Comparison of ENCODE assay signal across 8 cellular contexts in the genomic region with DNA sequence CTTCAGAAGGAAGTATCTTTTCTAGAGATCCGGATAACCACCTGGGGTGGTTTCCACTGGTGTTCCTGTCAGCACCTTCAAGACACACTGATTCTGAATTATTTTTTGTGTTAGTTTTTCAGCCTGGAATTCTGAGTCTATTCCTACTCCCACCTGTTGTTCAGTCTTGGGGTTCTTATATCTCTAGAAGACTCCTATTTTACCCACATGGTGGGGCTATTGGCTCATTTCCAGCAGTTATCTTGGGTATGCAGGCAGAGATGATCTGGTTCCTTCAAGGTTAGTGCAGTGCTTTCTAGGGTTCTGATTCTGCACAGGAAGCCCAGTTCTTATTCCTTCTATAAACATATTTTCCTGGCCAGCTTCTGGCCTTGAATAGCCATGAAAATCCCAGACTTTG.
DNase-seq lines count a peak whose midpoint lies in the region; ATAC-seq and TF ChIP-seq lines count a peak whose summit lies in the region.

No MANE protein-coding gene starts in this region.

- H2AFZ ChIP-seq in neural cell (ENCODE audit: low read depth, low read length) = no peak overlapping the region

- WGBS in suprapubic skin = 80% methylated on average over 1 of the region's 1 CpG

- H3K4me1 ChIP-seq in suprapubic skin = no peaks in the 10 kb centered on the region

- peak; percentile 44 for TF ChIP-seq CTCF in HFFc6 (IDR thresholded peaks at IDR 0.05)
- TF ChIP-seq CTCF in brain microvascular endothelial cell (IDR thresholded peaks at IDR 0.05; ENCODE audit: low read depth, low read length, missing control alignments) = peak; percentile 47
- TF ChIP-seq CTCF in neural cell (IDR thresholded peaks at IDR 0.05; ENCODE audit: poor library complexity, severe bottlenecking) = peak; percentile 94
- TF ChIP-seq CTCF in suprapubic skin (IDR thresholded peaks at IDR 0.05) = no peak

- no peaks in the 10 kb centered on the region for H3F3A ChIP-seq in neural cell (ENCODE audit: insufficient read depth, low read length, poor library complexity, severe bottlenecking)

- H3K4me3 ChIP-seq in brain microvascular endothelial cell (ENCODE audit: low read depth, low read length) (no peak overlapping the region), neural cell (ENCODE audit: low read length) (no peak overlapping the region), suprapubic skin (no peak overlapping the region)

- H3K9me3 ChIP-seq in neural cell (ENCODE audit: low read length) (no peaks in the 10 kb centered on the region), suprapubic skin (no peaks in the 10 kb centered on the region)

- H3K4me1 Mint-ChIP-seq in HFFc6 (ENCODE audit: low read depth) = peaks cover 9% of the 10 kb centered on the region; the same call in 1 of the 2 replicates

- H3K27me3 Mint-ChIP-seq in HFFc6 (ENCODE audit: insufficient read depth) = no peaks in the 10 kb centered on the region

- TF ChIP-seq RAD21 in neural cell (conservative IDR thresholded peaks at IDR 0.05) = peak; percentile 99

- H3K9ac ChIP-seq in neural cell (ENCODE audit: low read length) = no peak overlapping the region

- no peak overlapping the region for H3K27ac ChIP-seq in brain microvascular endothelial cell
- no peak overlapping the region for H3K27ac ChIP-seq in neural cell (ENCODE audit: low read length)
- no peak overlapping the region for H3K27ac ChIP-seq in suprapubic skin

- TF ChIP-seq POLR2A in suprapubic skin (IDR thresholded peaks at IDR 0.05) = no peak

- peak; percentile 29 for DNase-seq in Daoy (ENCODE audit: low read depth)
- peak; percentile 19 for DNase-seq in HFFc6
- peak; percentile 41 for DNase-seq in OCI-M2 (lab: John Stamatoyannopoulos, UW; ENCODE audit: unreplicated experiment)
- DNase-seq in brain microvascular endothelial cell = peak; percentile 60
- DNase-seq in suprapubic skin (ENCODE audit: low spot score in 2 of 2) = no peak

- H3K27me3 ChIP-seq in brain microvascular endothelial cell (replicated peaks) = no peaks in the 10 kb centered on the region
- H3K27me3 ChIP-seq in neural cell (ENCODE audit: insufficient read depth, low read depth, low read length) = no peaks in the 10 kb centered on the region
- no peaks in the 10 kb centered on the region for H3K27me3 ChIP-seq in suprapubic skin

- in situ Hi-C loops in brain microvascular endothelial cell (cut with HindIII; ENCODE audit: low pct_ligation_motif_present, low sequenced_read_pairs) = no loop called here

- peaks cover 4% of the 10 kb centered on the region; the same call in 1 of the 2 replicates for H3K36me3 Mint-ChIP-seq in HFFc6 (ENCODE audit: low read depth)

- ATAC-seq in GM21423 (IDR thresholded peaks at IDR 0.05; ENCODE audit: unreplicated experiment) (no peak), HG03097 (IDR thresholded peaks at IDR 0.05; ENCODE audit: low FRiP score, unreplicated experiment) (no peak)

- H4K20me1 ChIP-seq in neural cell (ENCODE audit: insufficient read depth) = no peaks in the 10 kb centered on the region

- TF ChIP-seq EP300 in neural cell (conservative IDR thresholded peaks at IDR 0.05; ENCODE audit: poor library complexity, severe bottlenecking) (no peak), suprapubic skin (IDR thresholded peaks at IDR 0.05) (no peak)

- H3K4me3 Mint-ChIP-seq in HFFc6 = no peak overlapping the region

- H3K27ac Mint-ChIP-seq in HFFc6 = no peak overlapping the region

- H3K79me2 ChIP-seq in neural cell (replicated peaks; ENCODE audit: insufficient read depth, low read length) = no peaks in the 10 kb centered on the region

- H3K36me3 ChIP-seq in brain microvascular endothelial cell (replicated peaks) = no peaks in the 10 kb centered on the region
- H3K36me3 ChIP-seq in neural cell (ENCODE audit: insufficient read depth, low read length) = no peaks in the 10 kb centered on the region
- no peaks in the 10 kb centered on the region for H3K36me3 ChIP-seq in suprapubic skin

- no peaks in the 10 kb centered on the region for H3K9me3 Mint-ChIP-seq in HFFc6

- no peaks in the 10 kb centered on the region for H3K9me2 ChIP-seq in neural cell (ENCODE audit: insufficient read depth, low read length)

- no peak overlapping the region for H3K4me2 ChIP-seq in neural cell (ENCODE audit: low read length)

TF ChIP-seq in neural cell, 6 proteins besides CTCF, POLR2A, EP300 and RAD21:
- TF ChIP-seq SMC3 (conservative IDR thresholded peaks at IDR 0.05; ENCODE audit: poor library complexity) = peak; percentile 99
- TF ChIP-seq TAF1 (IDR thresholded peaks at IDR 0.05; ENCODE audit: low read depth) = no peak

Comparison
In these comparisons a context has a peak if more than half of its experiments do, and no peak if none do; other contexts are left out.
1. DNase-seq: peak in Daoy (single experiment), HFFc6 (single experiment), OCI-M2 (single experiment) and brain microvascular endothelial cell (single experiment); none in suprapubic skin (0 of 2).
2. CTCF ChIP-seq: peak in HFFc6 (single experiment), brain microvascular endothelial cell (single experiment) and neural cell (single experiment); none in suprapubic skin (0 of 2).